26 cellular contexts compared by ENCODE assay signal in genomic region chr13:80475718-80476117, GRCh38.
DNase-seq lines count a peak whose midpoint lies in the region; ATAC-seq and TF ChIP-seq lines count a peak whose summit lies in the region.
"Had no signal": no experiment of that assay in that cellular context is flagged by ENCODE, and none has a peak within 500 bp of the region (broad histone marks: within the 10 kb centered on the region; RNA-seq: fewer than 3 reads in every experiment).

No MANE protein-coding gene starts in this region.

- WGBS in iPS DF 6.9 (ENCODE audit: insufficient coverage, insufficient read length): no CpG with 5 or more reads among the region's 2 CpGs

- no peaks in the 10 kb centered on the region for H3K36me3 Mint-ChIP-seq in GM23338 (ENCODE audit: low read depth)
- H3K36me3 Mint-ChIP-seq: CD4-positive, alpha-beta memory T cell had no signal

- no peak overlapping the region for H3K4me2 ChIP-seq in GM23338
- H3K4me2 ChIP-seq: A549 had no signal

- TF ChIP-seq CTCF in GM23338 (conservative IDR thresholded peaks at IDR 0.05; ENCODE audit: low read depth in 2 of 2) (0 out of 4 replicates have a peak, but pooled peaks of 1 of the 2 experiments have one; percentile 17), Panc1 (IDR thresholded peaks at IDR 0.05) (no peak), retinal pigment epithelial cell (conservative IDR thresholded peaks at IDR 0.05; ENCODE audit: low read depth, low read length) (peak; percentile 13)

- H3K27me3 ChIP-seq in GM23338 (ENCODE audit: insufficient read depth) (no peaks in the 10 kb centered on the region), Panc1 (ENCODE audit: control insufficient read depth, insufficient read depth, low read length) (no peaks in the 10 kb centered on the region), iPS DF 6.9 (ENCODE audit: control insufficient read depth, insufficient read depth, low read length) (no peaks in the 10 kb centered on the region)

- H3K27ac ChIP-seq in GM23338 (ENCODE audit: low read depth) (no peak overlapping the region), Panc1 (ENCODE audit: low read length) (peak overlapping the region; percentile 17; the same call in 1 of the 2 replicates), iPS DF 6.9 (ENCODE audit: low read length) (no peak overlapping the region)
- H3K27ac ChIP-seq: RWPE1 had no signal

- DNase-seq in GM23338 (ENCODE audit: low spot score): peak; percentile 31
- DNase-seq in Panc1 (ENCODE audit: low read depth, low spot score): no peak
- DNase-seq in iPS DF 6.9 (ENCODE audit: low read depth, low spot score): peak; percentile 5
- DNase-seq in retinal pigment epithelial cell (ENCODE audit: low read depth): no peak
- DNase-seq in amygdala (lab: John Stamatoyannopoulos, UW): no peak
- DNase-seq: AML-193; C1 segment of cervical spinal cord; Caco-2; CD4-positive, alpha-beta memory T cell; DMS153; DND-41; Karpas-422; NCI-H1092; NCI-H1417 treated with DMSO at 0.1 percent for 48 hours; NCI-H1694 treated with DMSO at 0.1 percent for 48 hours; NCI-H2107; NCI-H524; NCI-H748 treated with DMSO at 0.1 percent for 48 hours; NK-92 treated with Interleukin-12 subunit alpha and Interleukin-12 subunit beta, amount 100 ng/mL, for 24 hours; SHP77; T-helper 1 cell had no signal

- H3K9me3 Mint-ChIP-seq in GM23338: no peaks in the 10 kb centered on the region

- ATAC-seq in GM23338 (peak; percentile 82), Panc1 (no peak), GM21360 (IDR thresholded peaks at IDR 0.05; ENCODE audit: unreplicated experiment) (no peak), GM18909 (IDR thresholded peaks at IDR 0.05; ENCODE audit: poor library complexity, unreplicated experiment) (no peak)
- ATAC-seq: A549, HepG2 had no signal

- CTCF ChIA-PET in Panc1 (lab: Charles Lee): no interaction called here

- no peaks in the 10 kb centered on the region for H3K27me3 Mint-ChIP-seq in GM23338 (ENCODE audit: insufficient read depth, low read depth, poor library complexity)
- H3K27me3 Mint-ChIP-seq: CD4-positive, alpha-beta memory T cell had no signal

- no peak overlapping the region for H3K4me3 Mint-ChIP-seq in GM23338
- H3K4me3 Mint-ChIP-seq: CD4-positive, alpha-beta memory T cell had no signal

- no peaks in the 10 kb centered on the region for H3K4me1 ChIP-seq in GM23338 (ENCODE audit: insufficient read depth)
- H3K4me1 ChIP-seq in Panc1 (ENCODE audit: control insufficient read depth, insufficient read depth, low read length): peaks cover 6% of the 10 kb centered on the region; the same call in 1 of the 2 replicates
- H3K4me1 ChIP-seq in iPS DF 6.9 (ENCODE audit: control insufficient read depth, insufficient read depth, low read length): no peaks in the 10 kb centered on the region
- H3K4me1 ChIP-seq: Caco-2 had no signal

- H4K20me1 ChIP-seq in GM23338 (replicated peaks; ENCODE audit: insufficient read depth): no peaks in the 10 kb centered on the region

- H2AFZ ChIP-seq in GM23338: no peak overlapping the region

- H3K36me3 ChIP-seq in GM23338 (ENCODE audit: insufficient read depth) (no peaks in the 10 kb centered on the region), Panc1 (ENCODE audit: control insufficient read depth, insufficient read depth, low read length) (no peaks in the 10 kb centered on the region), iPS DF 6.9 (ENCODE audit: control insufficient read depth, insufficient read depth, low read length) (no peaks in the 10 kb centered on the region)

- H3K79me2 ChIP-seq in GM23338 (replicated peaks; ENCODE audit: insufficient read depth): no peaks in the 10 kb centered on the region

- no peaks in the 10 kb centered on the region for H3F3A ChIP-seq in GM23338 (replicated peaks; ENCODE audit: low read depth)

- H3K9me2 ChIP-seq in GM23338 (ENCODE audit: insufficient read depth): peaks cover 10% of the 10 kb centered on the region; the same call in 1 of the 2 replicates

- H3K4me3 ChIP-seq in GM23338: no peak overlapping the region
- no peak overlapping the region for H3K4me3 ChIP-seq in Panc1 (ENCODE audit: low read depth in 2 of 2, low read length in 2 of 2)
- H3K4me3 ChIP-seq in iPS DF 6.9 (ENCODE audit: low read length): no peak overlapping the region
- H3K4me3 ChIP-seq in retinal pigment epithelial cell (ENCODE audit: low read length): no peak overlapping the region
- H3K4me3 ChIP-seq: A549 had no signal

- H3K4me1 Mint-ChIP-seq in GM23338: no peaks in the 10 kb centered on the region
- H3K4me1 Mint-ChIP-seq: CD4-positive, alpha-beta memory T cell had no signal

- intact Hi-C loops in Panc1 (cut with micrococcal nuclease; ENCODE audit: unreplicated experiment): no loop called here

- in situ Hi-C loops in Panc1 (cut with HindIII; ENCODE audit: low pct_unique_long_range_greater_than_20kb, low sequenced_read_pairs): no loop called here

- H3K9me3 ChIP-seq in Panc1 (ENCODE audit: control insufficient read depth, insufficient read depth, low read depth, low read length): no peaks in the 10 kb centered on the region
- H3K9me3 ChIP-seq in iPS DF 6.9 (ENCODE audit: control insufficient read depth, insufficient read depth, low read length): no peaks in the 10 kb centered on the region
- H3K9me3 ChIP-seq: A549, Caco-2 had no signal

- H3K27ac Mint-ChIP-seq in GM23338: no peak overlapping the region
- H3K27ac Mint-ChIP-seq: CD4-positive, alpha-beta memory T cell had no signal

- BruUV-seq in Panc1 (replicated peaks; lab: Mats Ljungman, UMichigan): no TSS peak

- POLR2A ChIA-PET in Panc1 (lab: Charles Lee): no interaction called here

TF ChIP-seq in GM23338, 12 proteins besides CTCF, POLR2A, EP300 and RAD21 (continues in another document):
- TF ChIP-seq CREB1 (CRISPR knock-in tag; IDR thresholded peaks at IDR 0.05; ENCODE audit: low read depth) (no peak), ZNF331 (CRISPR knock-in tag; IDR thresholded peaks at IDR 0.05; ENCODE audit: low read depth) (no peak), REST (IDR thresholded peaks at IDR 0.05; ENCODE audit: unreplicated experiment) (no peak), EZH2 (IDR thresholded peaks at IDR 0.05; ENCODE audit: low read depth, unreplicated experiment) (no peak), JUNB (IDR thresholded peaks at IDR 0.05; ENCODE audit: unreplicated experiment) (no peak)

Comparison
In these comparisons a context has a peak if more than half of its experiments do, and no peak if none do; other contexts are left out.
1. DNase-seq: peak in GM23338 (single experiment) and iPS DF 6.9 (single experiment); none in Panc1 (single experiment), retinal pigment epithelial cell (single experiment) and amygdala (0 of 56).